Comparison of ENCODE assay signal across 7 cellular contexts in genomic region chr16:31404353-31405064, GRCh38.
DNase-seq lines count a peak whose midpoint lies in the region; TF ChIP-seq lines count a peak whose summit lies in the region.
"Had no signal": no experiment of that assay in that cellular context is flagged by ENCODE, and none has a peak within 500 bp of the region (broad histone marks: within the 10 kb centered on the region; RNA-seq: fewer than 3 reads in every experiment).

No MANE protein-coding gene starts in this region.

- H3K4me3 ChIP-seq in WI38 (ENCODE audit: low read depth, low read length) = peak overlapping the region; percentile 40

- DNase-seq in AG08395 (ENCODE audit: low spot score) = peak; percentile 41
- peak; percentile 33 for DNase-seq in HK-2 (ENCODE audit: unreplicated experiment)
- no peak for DNase-seq in activated T-cell treated with anti-CD3 and anti-CD28 coated beads, Interleukin-2, amount 50 U/mL, for 48 hours
- DNase-seq in ACHN = no peak
- DNase-seq in pons (ENCODE audit: low spot score) = no peak
- DNase-seq: activated CD4-positive, alpha-beta T cell treated with anti-CD3 and anti-CD28 coated beads, Interleukin-2, amount 50 U/mL, for 1 hour had no signal

- in situ Hi-C loops in ACHN (cut with HindIII; ENCODE audit: low pct_ligation_motif_present, low pct_unique_long_range_greater_than_20kb, low sequenced_read_pairs) = no loop called here

- TF ChIP-seq CTCF in WI38 (IDR thresholded peaks at IDR 0.05; ENCODE audit: low read depth, low read length) = no peak

Comparison
In these comparisons a context has a peak if more than half of its experiments do, and no peak if none do; other contexts are left out.
1. DNase-seq: peak in AG08395 (single experiment) and HK-2 (single experiment); none in activated T-cell treated with anti-CD3 and anti-CD28 coated beads, Interleukin-2, amount 50 U/mL, for 48 hours (0 of 2), ACHN (single experiment) and pons (single experiment).